Comparison of ENCODE assay signal across 24 cellular contexts in genomic region chr11:82792319-82792718, GRCh38. TPM values are rescaled to one million over a fixed set of nuclear protein-coding genes. Genes with fewer than 3 reads are reported as not detected.
A peak's percentile ranks its signal among the peaks of the same experiment; 100 is the strongest.
DNase-seq lines count a peak whose midpoint lies in the region; TF ChIP-seq lines count a peak whose summit lies in the region.
"Had no signal": no experiment of that assay in that cellular context is flagged by ENCODE, and none has a peak within 500 bp of the region (broad histone marks: within the 10 kb centered on the region; RNA-seq: fewer than 3 reads in every experiment).

No MANE protein-coding gene starts in this region.

- H3K27ac ChIP-seq in MM.1S (ENCODE audit: low read length) (peak overlapping the region; percentile 51; the same call in 1 of the 2 replicates), neural progenitor cell (no peak overlapping the region)
- H3K27ac ChIP-seq: A549, KMS-11, Peyer's patch had no signal

- H3K27ac Mint-ChIP-seq in neural progenitor cell, result peak overlapping the region; percentile 64
- H3K27ac Mint-ChIP-seq: CD4-positive, alpha-beta memory T cell had no signal

- H2AFZ ChIP-seq in MM.1S (ENCODE audit: low read length) (no peak overlapping the region), neural progenitor cell (replicated peaks) (no peak overlapping the region)

- H3K9me3 ChIP-seq in BE2C (no peaks in the 10 kb centered on the region), MM.1S (replicated peaks; ENCODE audit: insufficient read depth, low read length) (no peaks in the 10 kb centered on the region), neural progenitor cell (ENCODE audit: low read depth) (no peaks in the 10 kb centered on the region)
- H3K9me3 ChIP-seq: A549, Caco-2, Peyer's patch had no signal

- DNase-seq in BE2C (no peak), MM.1S (no peak), OCI-M1 (lab: John Stamatoyannopoulos, UW) (peak; percentile 64), neural progenitor cell (ENCODE audit: low spot score) (no peak), NCI-H69 (lab: John Stamatoyannopoulos, UW) (no peak), cortex of kidney (lab: John Stamatoyannopoulos, UW) (no peak)
- DNase-seq in stimulated activated CD4-positive, alpha-beta T cell treated with anti-CD3 and anti-CD28 coated beads, Interleukin-12 subunit alpha, Interleukin-12 subunit beta, amount 100 ng/mL, for 4 hours, result no peak
- DNase-seq: AML-193; C1 segment of cervical spinal cord; Caco-2; CD4-positive, alpha-beta memory T cell; GOT3; HCEC 1CT; IMR-90; NCI-H1694 treated with DMSO at 0.1 percent for 48 hours; NCI-H2081; NCI-H2227 treated with DMSO at 0.1 percent for 48 hours; NCI-H510A; Peyer's patch; SHP77 treated with DMSO at 0.1 percent for 48 hours; T-helper 1 cell had no signal

- H3K9me2 ChIP-seq in MM.1S (replicated peaks; ENCODE audit: insufficient read depth, low read length), result no peaks in the 10 kb centered on the region

- H3K27me3 ChIP-seq in BE2C (no peaks in the 10 kb centered on the region), MM.1S (replicated peaks; ENCODE audit: insufficient read depth, low read length) (no peaks in the 10 kb centered on the region), neural progenitor cell (peaks cover 80% of the 10 kb centered on the region)
- H3K27me3 ChIP-seq: Peyer's patch had no signal

- H3K4me3 Mint-ChIP-seq in neural progenitor cell, result no peak overlapping the region
- H3K4me3 Mint-ChIP-seq: CD4-positive, alpha-beta memory T cell had no signal

- no peaks in the 10 kb centered on the region for H3K27me3 Mint-ChIP-seq in neural progenitor cell (ENCODE audit: insufficient read depth, low read depth)
- H3K27me3 Mint-ChIP-seq: CD4-positive, alpha-beta memory T cell had no signal

- peaks cover 25% of the 10 kb centered on the region for H3K4me1 Mint-ChIP-seq in neural progenitor cell
- H3K4me1 Mint-ChIP-seq: CD4-positive, alpha-beta memory T cell had no signal

- H3K4me2 ChIP-seq in MM.1S (ENCODE audit: low read depth, low read length) (no peak overlapping the region), neural progenitor cell (no peak overlapping the region)
- H3K4me2 ChIP-seq: A549, KMS-11 had no signal

- no peaks in the 10 kb centered on the region for H3K9me3 Mint-ChIP-seq in neural progenitor cell
- H3K9me3 Mint-ChIP-seq: CD4-positive, alpha-beta memory T cell had no signal

- H3K4me3 ChIP-seq in BE2C (ENCODE audit: low read depth, low read length) (peak overlapping the region; percentile 2; the same call in 1 of the 2 replicates), MM.1S (ENCODE audit: low read length) (no peak overlapping the region), neural progenitor cell (no peak overlapping the region)
- H3K4me3 ChIP-seq: A549, Peyer's patch had no signal

- no peak for TF ChIP-seq CTCF in BE2C (IDR thresholded peaks at IDR 0.05; ENCODE audit: low read depth, low read length)
- no peak for TF ChIP-seq CTCF in MM.1S (IDR thresholded peaks at IDR 0.05; ENCODE audit: low read length)
- no peak for TF ChIP-seq CTCF in neural progenitor cell (IDR thresholded peaks at IDR 0.05)

- H4K20me1 ChIP-seq in MM.1S (ENCODE audit: insufficient read depth, low read length) (no peaks in the 10 kb centered on the region), neural progenitor cell (ENCODE audit: low read depth) (peaks cover 5% of the 10 kb centered on the region)

- no peaks in the 10 kb centered on the region for H3K36me3 Mint-ChIP-seq in neural progenitor cell
- H3K36me3 Mint-ChIP-seq: CD4-positive, alpha-beta memory T cell had no signal

- H3K36me3 ChIP-seq in BE2C, result no peaks in the 10 kb centered on the region
- no peaks in the 10 kb centered on the region for H3K36me3 ChIP-seq in MM.1S (replicated peaks; ENCODE audit: insufficient read depth, low read length)
- no peaks in the 10 kb centered on the region for H3K36me3 ChIP-seq in neural progenitor cell
- H3K36me3 ChIP-seq: Peyer's patch had no signal

- peaks cover 16% of the 10 kb centered on the region; the same call in 1 of the 2 replicates for H3F3A ChIP-seq in MM.1S (ENCODE audit: insufficient read depth, low read length)
- H3F3A ChIP-seq in neural progenitor cell (ENCODE audit: low read depth), result no peaks in the 10 kb centered on the region

- no peak overlapping the region for H3K9ac ChIP-seq in MM.1S (ENCODE audit: low read length)
- no peak overlapping the region for H3K9ac ChIP-seq in neural progenitor cell
- H3K9ac ChIP-seq: KMS-11 had no signal

- H3K79me2 ChIP-seq in MM.1S (ENCODE audit: low read length) (no peaks in the 10 kb centered on the region), neural progenitor cell (ENCODE audit: low read depth) (no peaks in the 10 kb centered on the region)

- H3K4me1 ChIP-seq in BE2C, result peaks cover 41% of the 10 kb centered on the region
- H3K4me1 ChIP-seq in MM.1S (ENCODE audit: low read length), result peaks cover 37% of the 10 kb centered on the region
- H3K4me1 ChIP-seq in neural progenitor cell, result no peaks in the 10 kb centered on the region
- H3K4me1 ChIP-seq: A549, Peyer's patch had no signal

RNA-seq across cellular contexts. Expression of gene FAM181B, which starts 58.7 kb away (rescaled TPM):
- 4.1 TPM for polyA plus RNA-seq in BE2C (2012; ENCODE audit: insufficient read depth, insufficient read length, low read depth)
- 0.09 TPM in 1 of 2 replicates, not detected in the other for total RNA-seq in neural progenitor cell (ENCODE audit: low replicate concordance)
- total RNA-seq: Caco-2, IMR-90, OCI-LY7 had no signal
- polyA plus RNA-seq: CD4-positive, alpha-beta memory T cell; IMR-90 had no signal
